In the genomic region with DNA sequence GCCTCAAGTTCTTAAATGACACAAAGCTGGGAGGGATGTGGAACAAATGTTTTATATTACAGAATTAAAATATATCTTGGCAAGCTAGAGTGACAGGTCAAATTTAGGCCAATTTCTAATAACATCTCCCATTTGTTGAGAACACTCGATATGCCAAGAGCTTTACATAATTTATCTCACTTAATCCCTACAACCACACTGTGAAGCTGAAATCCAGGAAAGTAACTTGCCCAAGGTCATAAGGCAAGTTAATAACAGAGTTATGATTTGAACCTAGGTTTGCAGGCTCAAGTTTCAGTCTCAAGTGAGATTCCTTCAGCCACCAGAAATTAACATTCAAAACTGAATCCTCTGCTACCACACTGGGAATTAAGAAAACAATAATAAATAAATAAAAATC, we compare ENCODE assay signal across 12 cellular contexts. TPM values are rescaled to one million over a fixed set of nuclear protein-coding genes. Genes with fewer than 3 reads are reported as not detected.
DNase-seq lines count a peak whose midpoint lies in the region; ATAC-seq, FAIRE-seq and TF ChIP-seq lines count a peak whose summit lies in the region.
"Had no signal": no experiment of that assay in that cellular context is flagged by ENCODE, and none has a peak within 500 bp of the region (broad histone marks: within the 10 kb centered on the region; RNA-seq: fewer than 3 reads in every experiment).

No MANE protein-coding gene starts in this region.

- in situ Hi-C loops in HepG2 (cut with HindIII; ENCODE audit: extremely low pct_ligation_motif_present, low pct_unique_long_range_greater_than_20kb): no loop called here

- H3K9me3 Mint-ChIP-seq in chondrocyte (ENCODE audit: low read depth): no peaks in the 10 kb centered on the region
- no peaks in the 10 kb centered on the region for H3K9me3 Mint-ChIP-seq in activated naive CD4-positive, alpha-beta T cell treated with anti-CD3 and anti-CD28 coated beads for 36 hours
- H3K9me3 Mint-ChIP-seq: IgD-negative memory B cell had no signal

- ATAC-seq in HepG2: no peak
- ATAC-seq: activated naive CD4-positive, alpha-beta T cell treated with anti-CD3 and anti-CD28 coated beads, Interleukin-2, amount 50 U/mL, for 72 hours had no signal

- no peak overlapping the region for H2BK15ac ChIP-seq in mesenchymal stem cell (ENCODE audit: low read depth, poor library complexity, severe bottlenecking)

- H3K4me1 ChIP-seq in mesenchymal stem cell (ENCODE audit: control insufficient read depth, insufficient read depth, low read depth, low read length) (peaks cover 6% of the 10 kb centered on the region), tibial artery (peaks cover 0 to 69% (median 37%) of the 10 kb centered on the region in 4 donors), HepG2 (ENCODE audit: insufficient read depth, low read length) (peaks cover 39% of the 10 kb centered on the region)
- no peaks in the 10 kb centered on the region for H3K4me1 ChIP-seq in effector memory CD4-positive, alpha-beta T cell (ENCODE audit: control insufficient read depth, insufficient read depth, low read length, poor library complexity, severe bottlenecking)

- no TSS peak for BruUV-seq in HepG2 (replicated peaks; lab: Mats Ljungman, UMichigan)

- H2BK12ac ChIP-seq in mesenchymal stem cell (ENCODE audit: low read length in 2 of 2): no peak overlapping the region

- POLR2A ChIA-PET in HepG2 (lab: Yijun Ruan, JAX): interaction anchor here (0.9 to 1.9 kb wide), 7 partner anchors 12 to 132 kb away, joined by 3 to 11 read pairs (median 3); a partner anchor contains a TSS

- H3K9me3 ChIP-seq in mesenchymal stem cell (ENCODE audit: control insufficient read depth, low read length) (no peaks in the 10 kb centered on the region), tibial artery (no peaks in the 10 kb centered on the region), HepG2 (ENCODE audit: low read length) (no peaks in the 10 kb centered on the region)
- no peaks in the 10 kb centered on the region for H3K9me3 ChIP-seq in effector memory CD4-positive, alpha-beta T cell (ENCODE audit: control insufficient read depth, low read length)

- H2AK5ac ChIP-seq in mesenchymal stem cell (ENCODE audit: low read length, severe bottlenecking): no peak overlapping the region

- no peak overlapping the region for H3K23ac ChIP-seq in mesenchymal stem cell (ENCODE audit: low read length in 2 of 2)

- H3K79me2 ChIP-seq in HepG2 (ENCODE audit: insufficient read depth, low read length): peaks cover 4% of the 10 kb centered on the region

- peaks cover 71% of the 10 kb centered on the region for H3K4me1 Mint-ChIP-seq in chondrocyte (ENCODE audit: low read depth)
- peaks cover 33% of the 10 kb centered on the region for H3K4me1 Mint-ChIP-seq in activated naive CD4-positive, alpha-beta T cell treated with anti-CD3 and anti-CD28 coated beads for 36 hours (ENCODE audit: low read depth)

- H3K4me2 ChIP-seq in mesenchymal stem cell (ENCODE audit: low read length, poor library complexity, severe bottlenecking): no peak overlapping the region
- no peak overlapping the region; the same call in 1 of the 2 replicates for H3K4me2 ChIP-seq in HepG2 (ENCODE audit: low read depth, low read length)

- H2BK5ac ChIP-seq in mesenchymal stem cell (ENCODE audit: low read depth, low read length, poor library complexity, severe bottlenecking): no peak overlapping the region

- H3K14ac ChIP-seq in mesenchymal stem cell (ENCODE audit: low read length in 2 of 2): no peak overlapping the region

- H3K27ac ChIP-seq in mesenchymal stem cell (ENCODE audit: low read length, poor library complexity, severe bottlenecking) (no peak overlapping the region), tibial artery (peak overlapping the region; percentile 78 to 79), HepG2 (ENCODE audit: extremely low read length, insufficient read depth, low read length) (no peak overlapping the region)
- H3K27ac ChIP-seq in effector memory CD4-positive, alpha-beta T cell (ENCODE audit: insufficient read depth, low read length, poor library complexity, severe bottlenecking): no peak overlapping the region

- no peak overlapping the region for H4K8ac ChIP-seq in mesenchymal stem cell (ENCODE audit: low read length)

- intact Hi-C loops in tibial artery (cut with DNase I; ENCODE audit: low total_unique reads): no loop called here
- intact Hi-C loops in HepG2 (cut with micrococcal nuclease; ENCODE audit: unreplicated experiment): no loop called here
- intact Hi-C loops in activated naive CD4-positive, alpha-beta T cell treated with anti-CD3 and anti-CD28 coated beads for 36 hours (cut with micrococcal nuclease): loop anchor here (2.0 kb wide), 1 partner anchor 17 kb away; no protein-coding TSS in a partner anchor

- DNase-seq in NCI-H82 (lab: John Stamatoyannopoulos, UW) (peak; percentile 78), chondrocyte (ENCODE audit: low spot score) (no peak), mesenchymal stem cell (no peak), tibial artery (no peak), HepG2 (ENCODE audit: low spot score) (no peak), germinal center (ENCODE audit: low spot score) (no peak)
- DNase-seq in activated naive CD4-positive, alpha-beta T cell treated with anti-CD3 and anti-CD28 coated beads for 36 hours: no peak
- no peak for DNase-seq in effector memory CD4-positive, alpha-beta T cell
- DNase-seq: DMS153, NCI-H226 had no signal

- peak overlapping the region; percentile 74 for H3K9ac ChIP-seq in mesenchymal stem cell (ENCODE audit: low read length)
- H3K9ac ChIP-seq in HepG2 (ENCODE audit: insufficient read depth, low read depth, low read length): no peak overlapping the region

- TF ChIP-seq EP300 in HepG2 (IDR thresholded peaks at IDR 0.05; ENCODE audit: low read depth in 2 of 2, low read length in 2 of 2): no peak
- no peak for TF ChIP-seq EP300 in HepG2 (CRISPR knock-in tag; IDR thresholded peaks at IDR 0.05; ENCODE audit: borderline replicate concordance)

- H3K4me3 ChIP-seq in mesenchymal stem cell (ENCODE audit: insufficient read depth in 1 of 2, low read depth in 1 of 2, low read length in 2 of 2): peak overlapping the region in 1 of 2 experiments; percentile 72
- H3K4me3 ChIP-seq in tibial artery: peak overlapping the region; percentile 40 to 45
- no peak overlapping the region for H3K4me3 ChIP-seq in HepG2 (replicated peaks in 1 of 3; ENCODE audit: insufficient read depth in 1 of 3, low read depth in 2 of 3, low read length in 3 of 3)
- no peak overlapping the region for H3K4me3 ChIP-seq in effector memory CD4-positive, alpha-beta T cell (ENCODE audit: insufficient read depth, low read depth, low read length, poor library complexity, severe bottlenecking)

- H3K36me3 ChIP-seq in mesenchymal stem cell (ENCODE audit: control insufficient read depth in 1 of 2, insufficient read depth in 2 of 2, low read depth in 1 of 2, low read length in 2 of 2) (no peaks in the 10 kb centered on the region), tibial artery (no peaks in the 10 kb centered on the region), HepG2 (replicated peaks in 1 of 2; ENCODE audit: control insufficient read depth in 1 of 2, insufficient read depth in 2 of 2, low read length in 2 of 2) (no peaks in the 10 kb centered on the region)
- H3K36me3 ChIP-seq in effector memory CD4-positive, alpha-beta T cell (ENCODE audit: control insufficient read depth, insufficient read depth, low read length): no peaks in the 10 kb centered on the region

- no peaks in the 10 kb centered on the region for H4K20me1 ChIP-seq in HepG2 (ENCODE audit: insufficient read depth, low read length)

- no peak overlapping the region for H4K91ac ChIP-seq in mesenchymal stem cell (ENCODE audit: low read length)

- CTCF ChIA-PET in HepG2 (lab: Yijun Ruan, JAX; ENCODE audit: low intra/inter-chr PET ratio, low total read pairs): no interaction called here
- CTCF ChIA-PET in activated naive CD4-positive, alpha-beta T cell treated with anti-CD3 and anti-CD28 coated beads for 36 hours (lab: Charles Lee): no interaction called here

- TF ChIP-seq CTCF in chondrocyte (IDR thresholded peaks at IDR 0.05): no peak
- TF ChIP-seq CTCF in tibial artery (IDR thresholded peaks at IDR 0.05): no peak
- TF ChIP-seq CTCF in HepG2 (CRISPR knock-in tag; IDR thresholded peaks at IDR 0.05): no peak

- no peak for FAIRE-seq in HepG2 (lab: Jason Lieb, UNC)

- H3K18ac ChIP-seq in mesenchymal stem cell (ENCODE audit: low read depth in 1 of 2, low read length in 2 of 2): no peak overlapping the region

- no peak overlapping the region for H2AFZ ChIP-seq in mesenchymal stem cell (ENCODE audit: low read depth, low read length)
- H2AFZ ChIP-seq in HepG2 (ENCODE audit: low read length): no peak overlapping the region

- H2BK120ac ChIP-seq in mesenchymal stem cell (ENCODE audit: low read depth, low read length): no peak overlapping the region

- H3K27ac Mint-ChIP-seq in chondrocyte (ENCODE audit: unreplicated experiment): peak overlapping the region; percentile 90
- no peak overlapping the region for H3K27ac Mint-ChIP-seq in activated naive CD4-positive, alpha-beta T cell treated with anti-CD3 and anti-CD28 coated beads for 36 hours
- H3K27ac Mint-ChIP-seq: activated naive CD4-positive, alpha-beta T cell treated with anti-CD3 and anti-CD28 coated beads, Interleukin-2, amount 50 U/mL, for 72 hours had no signal

- H3K36me3 Mint-ChIP-seq in chondrocyte (ENCODE audit: low read depth): peaks cover 2% of the 10 kb centered on the region
- H3K36me3 Mint-ChIP-seq in activated naive CD4-positive, alpha-beta T cell treated with anti-CD3 and anti-CD28 coated beads for 36 hours (ENCODE audit: low read depth): peaks cover 6% of the 10 kb centered on the region

- 100% methylated on average over 1 of the region's 1 CpG for WGBS in mesenchymal stem cell
- 77% methylated on average over 1 of the region's 1 CpG for WGBS in HepG2 (ENCODE audit: low lambda C conversion rate)

- H3K27me3 ChIP-seq in mesenchymal stem cell (ENCODE audit: control insufficient read depth in 1 of 2, insufficient read depth in 1 of 2, low read length in 2 of 2) (no peaks in the 10 kb centered on the region), tibial artery (no peaks in the 10 kb centered on the region), HepG2 (ENCODE audit: control insufficient read depth in 1 of 2, insufficient read depth in 2 of 2, low read length in 2 of 2) (no peaks in the 10 kb centered on the region)
- H3K27me3 ChIP-seq in effector memory CD4-positive, alpha-beta T cell (replicated peaks; ENCODE audit: control insufficient read depth, insufficient read depth, low read length, poor library complexity, severe bottlenecking): no peaks in the 10 kb centered on the region

- no peak for TF ChIP-seq RAD21 in HepG2 (CRISPR knock-in tag; IDR thresholded peaks at IDR 0.05)

- no peaks in the 10 kb centered on the region for H3K27me3 Mint-ChIP-seq in chondrocyte (ENCODE audit: low read depth)
- no peaks in the 10 kb centered on the region for H3K27me3 Mint-ChIP-seq in activated naive CD4-positive, alpha-beta T cell treated with anti-CD3 and anti-CD28 coated beads for 36 hours (ENCODE audit: low read depth)
- H3K27me3 Mint-ChIP-seq: IgD-negative memory B cell had no signal

- H3K4me3 Mint-ChIP-seq in chondrocyte (ENCODE audit: unreplicated experiment): peak overlapping the region; percentile 65
- no peak overlapping the region for H3K4me3 Mint-ChIP-seq in activated naive CD4-positive, alpha-beta T cell treated with anti-CD3 and anti-CD28 coated beads for 36 hours

- TF ChIP-seq POLR2A in HepG2 (IDR thresholded peaks at IDR 0.05; ENCODE audit: insufficient read depth in 1 of 2, low read depth in 2 of 2, low read length in 2 of 2): no peak

- no peak overlapping the region for H3K4ac ChIP-seq in mesenchymal stem cell (ENCODE audit: low read depth in 1 of 2, low read length in 2 of 2)

- peaks cover 32% of the 10 kb centered on the region for H3K79me1 ChIP-seq in mesenchymal stem cell (replicated peaks; ENCODE audit: low read length, poor library complexity, severe bottlenecking)

RNA-seq across cellular contexts. Expression of a gene that starts 38.3 kb away (rescaled TPM):
- total RNA-seq in chondrocyte (52.6 to 55.2 TPM (median 54.0 TPM) in 3 replicates), HepG2 (2016; rRNA removed; fragmentation: Illumina TruSeq; extraction: Trizol) (5.0 and 8.8 TPM in 2 replicates)
- polyA plus RNA-seq in mesenchymal stem cell (2013, experiment 1 of 2): 5.8 TPM
- 5.6 TPM for polyA plus RNA-seq in mesenchymal stem cell (2013, experiment 2 of 2)
- 0.61 and 1.5 TPM in 2 replicates for total RNA-seq in HepG2 (2016; cell fraction: cytosol; rRNA removed; fragmentation: Illumina TruSeq; extraction: Trizol; ENCODE audit: low read depth)
- 4.7 and 8.4 TPM in 2 replicates for total RNA-seq in HepG2 (2016; cell fraction: insoluble cytoplasmic fraction; rRNA removed; fragmentation: Illumina TruSeq; extraction: Trizol)
- 2.3 TPM in 2 replicates for total RNA-seq in HepG2 (2016; cell fraction: membrane; rRNA removed; fragmentation: Illumina TruSeq; extraction: Trizol)
- 3.8 and 6.3 TPM in 2 replicates for total RNA-seq in HepG2 (2016; cell fraction: nucleus; rRNA removed; fragmentation: Illumina TruSeq; extraction: Trizol)
- 3.7 and 4.2 TPM in 2 replicates for polyA plus RNA-seq in HepG2 (2011; rRNA removed)
- 1.4 and 2.8 TPM in 2 replicates for polyA plus RNA-seq in HepG2 (2011; cell fraction: cytosol; rRNA removed)
- polyA plus RNA-seq in HepG2 (2011; cell fraction: nucleus; rRNA removed): 2.7 and 4.6 TPM in 2 replicates
- polyA plus RNA-seq in HepG2 (2012): 8.2 and 8.5 TPM in 2 replicates
- 0.09 and 0.22 TPM in 2 replicates for polyA plus RNA-seq in HepG2 (2016; cell fraction: cytosol; fragmentation: Illumina TruSeq; extraction: Trizol; ENCODE audit: low read depth)
- 5.3 and 6.2 TPM in 2 replicates for polyA plus RNA-seq in HepG2 (2016; cell fraction: insoluble cytoplasmic fraction; fragmentation: Illumina TruSeq; extraction: Trizol; ENCODE audit: low read depth)
- polyA plus RNA-seq in HepG2 (2016; cell fraction: membrane; fragmentation: Illumina TruSeq; extraction: Trizol; ENCODE audit: low read depth): 0.58 and 0.83 TPM in 2 replicates
- polyA plus RNA-seq in HepG2 (2016; cell fraction: nucleus; fragmentation: Illumina TruSeq; extraction: Trizol; ENCODE audit: insufficient read depth, low read depth): 5.7 and 8.0 TPM in 2 replicates
- polyA minus RNA-seq in HepG2 (2011; rRNA and poly(A)+ RNA removed; ENCODE audit: low replicate concordance): 4.4 and 23.5 TPM in 2 replicates
- polyA minus RNA-seq in HepG2 (2011; cell fraction: cytosol; rRNA and poly(A)+ RNA removed): 3.5 and 3.6 TPM in 2 replicates
- polyA minus RNA-seq in HepG2 (2011; cell fraction: nucleus; rRNA and poly(A)+ RNA removed): 18.4 and 19.1 TPM in 2 replicates
- total RNA-seq in activated naive CD4-positive, alpha-beta T cell treated with anti-CD3 and anti-CD28 coated beads for 36 hours: 10 to 100 TPM in 1 of 2 experiments, 1 to 10 TPM in 1; 8.8 to 11.1 TPM

Comparison
In these comparisons a context has a peak if more than half of its experiments do, and no peak if none do; other contexts are left out.
1. H3K27ac ChIP-seq: peak in tibial artery (2 of 2); none in mesenchymal stem cell (single experiment), HepG2 (single experiment) and effector memory CD4-positive, alpha-beta T cell (single experiment).
2. H3K4me3 ChIP-seq: peak in tibial artery (2 of 2); none in HepG2 (0 of 3) and effector memory CD4-positive, alpha-beta T cell (single experiment).